3 cellular contexts compared by ENCODE assay signal in the genomic region with DNA sequence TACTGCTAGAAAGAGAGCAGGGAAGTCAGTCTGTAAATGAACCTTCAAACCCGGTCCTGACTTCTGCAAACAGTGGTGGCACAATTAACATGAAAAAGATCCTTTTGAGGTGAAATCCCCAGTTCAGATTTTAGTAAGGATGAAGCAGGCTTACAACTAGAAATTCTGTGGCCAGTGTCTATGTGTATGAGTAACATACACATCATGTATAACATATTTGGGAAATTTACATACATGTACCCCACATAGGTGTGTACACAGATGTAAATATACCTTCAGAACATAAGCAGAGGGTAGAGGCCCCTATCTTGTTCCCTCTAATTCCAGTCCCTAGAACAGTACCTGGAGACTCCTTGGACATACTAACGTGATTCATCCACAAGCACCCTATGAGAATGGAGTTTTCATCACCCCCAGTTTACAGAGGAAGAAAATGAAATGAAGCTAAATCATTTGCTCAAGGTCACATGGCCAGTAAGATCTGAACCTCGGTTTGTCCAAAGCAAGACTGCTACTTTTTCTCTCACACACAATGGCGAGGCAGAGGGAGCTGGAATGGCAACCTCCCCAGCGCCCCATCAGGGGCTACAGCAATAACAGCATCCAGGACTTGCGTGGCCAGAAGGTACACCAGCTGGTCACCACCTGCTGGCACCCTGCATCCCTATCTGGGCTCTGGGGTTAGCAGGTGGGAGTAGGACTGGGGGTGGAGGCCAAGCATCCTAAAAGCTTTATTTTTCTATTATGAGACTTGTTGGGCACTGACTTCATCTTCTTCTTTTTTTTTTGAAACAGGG.
TF ChIP-seq lines count a peak whose summit lies in the region.

No MANE protein-coding gene starts in this region.

TF ChIP-seq in GM12891, 5 proteins besides CTCF, POLR2A, EP300 and RAD21:
- TF ChIP-seq SPI1 (IDR thresholded peaks at IDR 0.05; ENCODE audit: low read depth, low read length) (0 out of 2 replicates have a peak, but pooled peaks have one; percentile 4), TAF1 (IDR thresholded peaks at IDR 0.05; ENCODE audit: low read depth, low read length) (no peak)

TF ChIP-seq in GM12878, 131 proteins besides CTCF, POLR2A, EP300 and RAD21:
- no peak for TF ChIP-seq HCFC1 (IDR thresholded peaks at IDR 0.05; ENCODE audit: low read length)
- TF ChIP-seq CEBPB (IDR thresholded peaks at IDR 0.05; ENCODE audit: borderline replicate concordance in 1 of 2, low read depth in 2 of 2, low read length in 2 of 2) = no peak
- TF ChIP-seq ZNF384 (IDR thresholded peaks at IDR 0.05; ENCODE audit: borderline replicate concordance, low read depth, low read length) = no peak
- no peak for TF ChIP-seq FOS (IDR thresholded peaks at IDR 0.05; ENCODE audit: borderline replicate concordance, extremely low read depth, insufficient read length)
- TF ChIP-seq POLR2AphosphoS5 (IDR thresholded peaks at IDR 0.05; ENCODE audit: low read length) = no peak
- TF ChIP-seq MTA3 (IDR thresholded peaks at IDR 0.05; ENCODE audit: borderline replicate concordance, low read length) = no peak
- no peak for TF ChIP-seq NR2C1 (IDR thresholded peaks at IDR 0.05)
- TF ChIP-seq CREB1 (IDR thresholded peaks at IDR 0.05; ENCODE audit: low read depth) = no peak
- TF ChIP-seq KAT2A (conservative IDR thresholded peaks at IDR 0.05; ENCODE audit: control insufficient read depth, low read depth, low read length) = no peak
- no peak for TF ChIP-seq HDGF (IDR thresholded peaks at IDR 0.05)
- TF ChIP-seq ZBTB11 (CRISPR knock-in tag; IDR thresholded peaks at IDR 0.05) = no peak
- TF ChIP-seq GABPA (IDR thresholded peaks at IDR 0.05; ENCODE audit: low read depth) = no peak
- TF ChIP-seq SMARCA5 (IDR thresholded peaks at IDR 0.05) = no peak
- no peak for TF ChIP-seq EGR1 (IDR thresholded peaks at IDR 0.05; ENCODE audit: borderline replicate concordance in 1 of 2, low read depth in 2 of 2, low read length in 2 of 2)
- TF ChIP-seq CHD4 (IDR thresholded peaks at IDR 0.05) = no peak
- TF ChIP-seq CBX3 (IDR thresholded peaks at IDR 0.05; ENCODE audit: borderline replicate concordance, low read depth) = no peak
- TF ChIP-seq HSF1 (IDR thresholded peaks at IDR 0.05; ENCODE audit: low read depth, low read length) = no peak
- no peak for TF ChIP-seq CHD1 (IDR thresholded peaks at IDR 0.05; ENCODE audit: low read depth, low read length)

TF ChIP-seq in neural cell, 6 proteins besides CTCF, POLR2A, EP300 and RAD21:
- no peak for TF ChIP-seq MXI1 (conservative IDR thresholded peaks at IDR 0.05; ENCODE audit: poor library complexity, severe bottlenecking)
- no peak for TF ChIP-seq TAF1 (IDR thresholded peaks at IDR 0.05; ENCODE audit: low read depth)
- no peak for TF ChIP-seq SMC3 (conservative IDR thresholded peaks at IDR 0.05; ENCODE audit: poor library complexity)
- TF ChIP-seq POLR2AphosphoS5 (IDR thresholded peaks at IDR 0.05) = no peak
- TF ChIP-seq EZH2 (IDR thresholded peaks at IDR 0.05; ENCODE audit: borderline replicate concordance, insufficient read depth, low read length, poor library complexity, severe bottlenecking) = no peak
- TF ChIP-seq REST (IDR thresholded peaks at IDR 0.05; ENCODE audit: borderline replicate concordance) = no peak
